ENCODE assay signal across 12 cellular contexts in genomic region chr22:35446365-35446764, GRCh38. TPM values are rescaled to one million over a fixed set of nuclear protein-coding genes. Genes with fewer than 3 reads are reported as not detected.
A peak's percentile ranks its signal among the peaks of the same experiment; 100 is the strongest.
DNase-seq lines count a peak whose midpoint lies in the region; ATAC-seq and TF ChIP-seq lines count a peak whose summit lies in the region.
"Had no signal": no experiment of that assay in that cellular context is flagged by ENCODE, and none has a peak within 500 bp of the region (broad histone marks: within the 10 kb centered on the region; RNA-seq: fewer than 3 reads in every experiment).

No MANE protein-coding gene starts in this region.

- intact Hi-C loops in sigmoid colon (cut with DNase I): loop anchor here (1.0 to 5.0 kb wide), 2 partner anchors 32 to 176 kb away; no protein-coding TSS in a partner anchor
- intact Hi-C loops in activated CD4-positive, alpha-beta T cell treated with anti-CD3 and anti-CD28 coated beads for 36 hours (cut with DNase I, micrococcal nuclease): no loop called here

- H3K27ac ChIP-seq in sigmoid colon: peak overlapping the region; percentile 55 to 87 (median 85)
- H3K27ac ChIP-seq: VCaP had no signal

- no peaks in the 10 kb centered on the region for H3K27me3 Mint-ChIP-seq in activated T-helper 17 cell treated with anti-CD3 and anti-CD28 coated beads, Interleukin-2, amount 50 U/mL, for 72 hours
- no peaks in the 10 kb centered on the region for H3K27me3 Mint-ChIP-seq in activated CD4-positive, alpha-beta T cell treated with anti-CD3 and anti-CD28 coated beads for 36 hours
- H3K27me3 Mint-ChIP-seq: activated naive CD4-positive, alpha-beta T cell treated with anti-CD3 and anti-CD28 coated beads, Interleukin-2, amount 50 U/mL, for 24 hours had no signal

- 80 to 85% methylated on average over 13 of the region's 13 CpGs for WGBS in sigmoid colon, 2 donors

- H3K27me3 ChIP-seq in sigmoid colon: no peaks in the 10 kb centered on the region

- H3K27ac Mint-ChIP-seq in activated T-helper 17 cell treated with anti-CD3 and anti-CD28 coated beads, Interleukin-2, amount 50 U/mL, for 72 hours: peak overlapping the region; percentile 43
- H3K27ac Mint-ChIP-seq in activated CD4-positive, alpha-beta T cell treated with anti-CD3 and anti-CD28 coated beads for 36 hours: no peak overlapping the region
- H3K27ac Mint-ChIP-seq: activated naive CD4-positive, alpha-beta T cell treated with anti-CD3 and anti-CD28 coated beads, Interleukin-2, amount 50 U/mL, for 24 hours had no signal

- DNase-seq in GM04503 (ENCODE audit: low read depth): peak; percentile 15
- peak; percentile 64 to 79 for DNase-seq in foreskin fibroblast
- peak; percentile 91 for DNase-seq in sigmoid colon
- no peak for DNase-seq in DMS153 treated with DMSO at 0.1 percent for 48 hours (lab: John Stamatoyannopoulos, UW; ENCODE audit: unreplicated experiment)
- DNase-seq in GDM1 (lab: John Stamatoyannopoulos, UW): no peak
- no peak for DNase-seq in activated CD4-positive, alpha-beta T cell treated with anti-CD3 and anti-CD28 coated beads for 36 hours
- DNase-seq in GM13976 (ENCODE audit: low spot score): no peak
- DNase-seq: DND-41; stimulated activated CD4-positive, alpha-beta T cell treated with anti-CD3 and anti-CD28 coated beads, Interleukin-4, amount 100 ng/mL, for 4 hours had no signal

- H3K4me3 ChIP-seq in foreskin fibroblast (ENCODE audit: low read depth in 1 of 2, low read length in 2 of 2): no peak overlapping the region
- H3K4me3 ChIP-seq in sigmoid colon: no peak overlapping the region

- TF ChIP-seq POLR2A in sigmoid colon (IDR thresholded peaks at IDR 0.05): no peak

- CTCF ChIA-PET in activated CD4-positive, alpha-beta T cell treated with anti-CD3 and anti-CD28 coated beads for 36 hours (lab: Charles Lee): interaction anchor here (0.7 kb wide), 1 partner anchor 16 kb away, joined by 3 read pairs; no protein-coding TSS in a partner anchor

- TF ChIP-seq EP300 in sigmoid colon (IDR thresholded peaks at IDR 0.05): peak in 2 of 4 donors; percentile 23 to 77

- in situ Hi-C loops in GM13976 (cut with MboI; ENCODE audit: low sequenced_read_pairs, unreplicated experiment): no loop called here

- peaks cover 0 to 58% (median 31%) of the 10 kb centered on the region in 4 donors for H3K4me1 ChIP-seq in sigmoid colon

- no peaks in the 10 kb centered on the region for H3K9me3 Mint-ChIP-seq in activated T-helper 17 cell treated with anti-CD3 and anti-CD28 coated beads, Interleukin-2, amount 50 U/mL, for 72 hours
- no peaks in the 10 kb centered on the region for H3K9me3 Mint-ChIP-seq in activated CD4-positive, alpha-beta T cell treated with anti-CD3 and anti-CD28 coated beads for 36 hours (ENCODE audit: low read depth)
- H3K9me3 Mint-ChIP-seq: activated naive CD4-positive, alpha-beta T cell treated with anti-CD3 and anti-CD28 coated beads, Interleukin-2, amount 50 U/mL, for 24 hours had no signal

- no peak for ATAC-seq in activated T-helper 17 cell treated with anti-CD3 and anti-CD28 coated beads, Interleukin-2, amount 50 U/mL, for 72 hours (replicated peaks)
- ATAC-seq in activated CD4-positive, alpha-beta T cell treated with anti-CD3 and anti-CD28 coated beads for 36 hours: no peak

- H3K9me3 ChIP-seq in sigmoid colon: no peaks in the 10 kb centered on the region

- no peak for TF ChIP-seq CTCF in foreskin fibroblast (IDR thresholded peaks at IDR 0.05; ENCODE audit: low read depth, low read length)
- no peak for TF ChIP-seq CTCF in sigmoid colon (IDR thresholded peaks at IDR 0.05)
- TF ChIP-seq CTCF in GM13976 (IDR thresholded peaks at IDR 0.05; ENCODE audit: borderline replicate concordance, control extremely low read depth, extremely low read depth, insufficient read depth, missing control alignments): no peak

- H3K4me1 Mint-ChIP-seq in activated T-helper 17 cell treated with anti-CD3 and anti-CD28 coated beads, Interleukin-2, amount 50 U/mL, for 72 hours: peaks cover 4% of the 10 kb centered on the region
- no peaks in the 10 kb centered on the region for H3K4me1 Mint-ChIP-seq in activated CD4-positive, alpha-beta T cell treated with anti-CD3 and anti-CD28 coated beads for 36 hours
- H3K4me1 Mint-ChIP-seq: activated naive CD4-positive, alpha-beta T cell treated with anti-CD3 and anti-CD28 coated beads, Interleukin-2, amount 50 U/mL, for 24 hours had no signal

- H3K36me3 ChIP-seq in sigmoid colon: no peaks in the 10 kb centered on the region

- H3K4me3 Mint-ChIP-seq in activated T-helper 17 cell treated with anti-CD3 and anti-CD28 coated beads, Interleukin-2, amount 50 U/mL, for 72 hours: no peak overlapping the region
- no peak overlapping the region for H3K4me3 Mint-ChIP-seq in activated CD4-positive, alpha-beta T cell treated with anti-CD3 and anti-CD28 coated beads for 36 hours
- H3K4me3 Mint-ChIP-seq: activated naive CD4-positive, alpha-beta T cell treated with anti-CD3 and anti-CD28 coated beads, Interleukin-2, amount 50 U/mL, for 24 hours had no signal

- POLR2A ChIA-PET in activated CD4-positive, alpha-beta T cell treated with anti-CD3 and anti-CD28 coated beads for 36 hours (lab: Charles Lee): no interaction called here

- H3K36me3 Mint-ChIP-seq in activated T-helper 17 cell treated with anti-CD3 and anti-CD28 coated beads, Interleukin-2, amount 50 U/mL, for 72 hours (ENCODE audit: low read depth): peaks cover 14% of the 10 kb centered on the region
- peaks cover 18% of the 10 kb centered on the region for H3K36me3 Mint-ChIP-seq in activated CD4-positive, alpha-beta T cell treated with anti-CD3 and anti-CD28 coated beads for 36 hours (ENCODE audit: low read depth)

RNA-seq across cellular contexts. Expression of gene MCM5, which starts 46.4 kb away (rescaled TPM):
- 100 to 1,000 TPM; 124 to 273 TPM for total RNA-seq in activated T-helper 17 cell treated with anti-CD3 and anti-CD28 coated beads, Interleukin-2, amount 50 U/mL, for 72 hours
- 10 to 100 TPM in 3 of 4 donors, 1 to 10 TPM in 1; 10.0 to 15.0 (median 12.6) TPM for total RNA-seq in sigmoid colon
- 10 to 100 TPM in 2 of 3 donors, 1 to 10 TPM in 1; 9.9 to 42.6 (median 14.4) TPM for polyA plus RNA-seq in sigmoid colon
- total RNA-seq in activated CD4-positive, alpha-beta T cell treated with anti-CD3 and anti-CD28 coated beads for 36 hours: 100 to 1,000 TPM; 291 to 382 TPM

Comparison
In these comparisons a context has a peak if more than half of its experiments do, and no peak if none do; other contexts are left out.
1. DNase-seq: peak in GM04503 (single experiment), foreskin fibroblast (2 of 2) and sigmoid colon (single experiment); none in DMS153 treated with DMSO at 0.1 percent for 48 hours (single experiment), GDM1 (single experiment), activated CD4-positive, alpha-beta T cell treated with anti-CD3 and anti-CD28 coated beads for 36 hours (single experiment) and GM13976 (single experiment).
2. RNA of gene MCM5, which starts 46.4 kb away (total RNA-seq): 291 to 382 TPM in activated CD4-positive, alpha-beta T cell treated with anti-CD3 and anti-CD28 coated beads for 36 hours and 124 to 273 TPM in activated T-helper 17 cell treated with anti-CD3 and anti-CD28 coated beads, Interleukin-2, amount 50 U/mL, for 72 hours; 10.0 to 15.0 TPM in sigmoid colon; every median in the first group is over 4 times any median in the second.